ENCODE assay signal across 1 cellular context in the genomic region with DNA sequence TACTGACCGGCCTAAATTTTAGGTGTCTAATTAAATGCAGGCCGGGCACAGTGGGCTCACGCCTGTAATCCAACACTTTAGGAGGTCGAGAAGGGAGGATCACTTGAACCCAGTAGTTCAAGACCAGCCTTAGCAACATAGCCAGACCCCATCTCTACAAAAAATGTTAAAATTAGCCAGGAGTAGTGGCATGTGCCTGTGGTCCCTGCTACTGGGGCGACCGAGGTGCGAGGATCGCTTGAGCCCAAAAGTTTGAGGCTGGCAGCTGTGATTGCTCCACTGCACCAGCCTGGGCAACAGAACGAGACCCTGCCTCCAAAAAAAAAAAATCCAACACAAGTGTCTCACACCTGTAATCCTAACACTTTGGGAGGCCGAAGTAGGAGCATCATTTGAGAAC.
TF ChIP-seq lines count a peak whose summit lies in the region.

No MANE protein-coding gene starts in this region.

TF ChIP-seq in A549, 52 proteins besides CTCF, POLR2A, EP300 and RAD21 (continued from another document):
- TF ChIP-seq TP53 (CRISPR knock-in tag; IDR thresholded peaks at IDR 0.05) (no peak), NFE2L2 (conservative IDR thresholded peaks at IDR 0.05; ENCODE audit: low read length) (no peak), HDAC2 (IDR thresholded peaks at IDR 0.05) (no peak), FOXS1 (CRISPR knock-in tag; IDR thresholded peaks at IDR 0.05) (no peak)
- TF ChIP-seq, protein P1, sequence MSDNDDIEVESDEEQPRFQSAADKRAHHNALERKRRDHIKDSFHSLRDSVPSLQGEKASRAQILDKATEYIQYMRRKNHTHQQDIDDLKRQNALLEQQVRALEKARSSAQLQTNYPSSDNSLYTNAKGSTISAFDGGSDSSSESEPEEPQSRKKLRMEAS (IDR thresholded peaks at IDR 0.05): no peak
